Comparison of ENCODE assay signal across 17 cellular contexts in genomic region chr5:87924451-87924850, GRCh38.
DNase-seq lines count a peak whose midpoint lies in the region; ATAC-seq and TF ChIP-seq lines count a peak whose summit lies in the region.
"Had no signal": no experiment of that assay in that cellular context is flagged by ENCODE, and none has a peak within 500 bp of the region (broad histone marks: within the 10 kb centered on the region; RNA-seq: fewer than 3 reads in every experiment).

No MANE protein-coding gene starts in this region.

- intact Hi-C loops in Caco-2 (cut with micrococcal nuclease; ENCODE audit: unreplicated experiment) (no loop called here), PC-9 (cut with micrococcal nuclease; ENCODE audit: unreplicated experiment) (no loop called here), left lung (cut with DNase I) (no loop called here)
- intact Hi-C loops in activated T-helper 1 cell treated with anti-CD3 and anti-CD28 coated beads, Interleukin-12 subunit alpha, Interleukin-12 subunit beta, Interleukin-2, Interleukin-4 antibody, amounts not matched to agents 30 ng/mL and 10 ng/mL and 1 ng/mL, durations not matched to agents 14 hours and 24 hours and 36 hours (cut with micrococcal nuclease), result no loop called here

- H3K36me3 ChIP-seq in Caco-2 (ENCODE audit: control insufficient read depth, insufficient read depth, low read length) (no peaks in the 10 kb centered on the region), PC-9 (ENCODE audit: low read depth) (no peaks in the 10 kb centered on the region), left lung (no peaks in the 10 kb centered on the region)

- no peak overlapping the region for H3K4ac ChIP-seq in H9 (ENCODE audit: low read depth, low read length)

- no peak overlapping the region for H3K23ac ChIP-seq in H9 (ENCODE audit: insufficient read length, low read depth, low read length)

- H2BK5ac ChIP-seq in H9 (ENCODE audit: insufficient read length, low read length), result no peak overlapping the region

- no peaks in the 10 kb centered on the region for H3K9me2 ChIP-seq in PC-9 (ENCODE audit: insufficient read depth)

- no peak overlapping the region for H3K56ac ChIP-seq in H9 (ENCODE audit: insufficient read length, low read depth, low read length)

- H4K91ac ChIP-seq in H9 (ENCODE audit: insufficient read length, low read depth, low read length), result no peak overlapping the region

- H3K9ac ChIP-seq in H9 (ENCODE audit: extremely low read depth, insufficient read length, low read length), result no peak overlapping the region
- H3K9ac ChIP-seq: KMS-11 had no signal

- H3K27me3 Mint-ChIP-seq in Caco-2 (ENCODE audit: insufficient read depth, unreplicated experiment), result peaks cover 7% of the 10 kb centered on the region
- H3K27me3 Mint-ChIP-seq in H9 (ENCODE audit: low read depth), result no peaks in the 10 kb centered on the region
- H3K27me3 Mint-ChIP-seq in activated T-helper 1 cell treated with anti-CD3 and anti-CD28 coated beads, Interleukin-12 subunit alpha, Interleukin-12 subunit beta, Interleukin-2, Interleukin-4 antibody, amounts not matched to agents 30 ng/mL and 10 ng/mL and 1 ng/mL, durations not matched to agents 14 hours and 24 hours and 36 hours (ENCODE audit: insufficient read depth), result no peaks in the 10 kb centered on the region

- H3K27me3 ChIP-seq in Caco-2 (replicated peaks; ENCODE audit: control insufficient read depth, insufficient read depth, low read length) (no peaks in the 10 kb centered on the region), H9 (ENCODE audit: insufficient read depth, low read length) (no peaks in the 10 kb centered on the region), PC-9 (ENCODE audit: insufficient read depth, low read depth) (no peaks in the 10 kb centered on the region), left lung (no peaks in the 10 kb centered on the region)

- no peaks in the 10 kb centered on the region for H3K79me1 ChIP-seq in H9 (ENCODE audit: insufficient read depth, low read depth, low read length, poor library complexity, severe bottlenecking)

- H3K9me3 Mint-ChIP-seq in Caco-2 (ENCODE audit: unreplicated experiment), result no peaks in the 10 kb centered on the region
- H3K9me3 Mint-ChIP-seq in H9, result peaks cover 5% of the 10 kb centered on the region in 2 experiments; a peak in 2 of 5 replicates
- H3K9me3 Mint-ChIP-seq in activated T-helper 1 cell treated with anti-CD3 and anti-CD28 coated beads, Interleukin-12 subunit alpha, Interleukin-12 subunit beta, Interleukin-2, Interleukin-4 antibody, amounts not matched to agents 30 ng/mL and 10 ng/mL and 1 ng/mL, durations not matched to agents 14 hours and 24 hours and 36 hours, result no peaks in the 10 kb centered on the region

- ATAC-seq in left lung, result peak; percentile 61
- ATAC-seq: A549 had no signal

- H2AFZ ChIP-seq in H9 (ENCODE audit: low read length) (no peak overlapping the region), PC-9 (peak overlapping the region; percentile 75)

- H4K5ac ChIP-seq in H9 (ENCODE audit: insufficient read length, low read depth, low read length), result no peak overlapping the region

- H3K27ac ChIP-seq in H9 (ENCODE audit: insufficient read length, low read depth, low read length) (no peak overlapping the region), PC-9 (no peak overlapping the region), left lung (no peak overlapping the region)
- H3K27ac ChIP-seq: A549, C4-2B, KMS-11 had no signal

- H3K18ac ChIP-seq in H9 (ENCODE audit: insufficient read length, low read depth, low read length), result no peak overlapping the region

- peak; percentile 22 to 41 for DNase-seq in Caco-2
- DNase-seq in H9, result peak; percentile 28
- peak; percentile 60 to 64 for DNase-seq in PC-9
- DNase-seq in left lung, result peak in 1 of 2 donors; percentile 34
- DNase-seq in COLO829 (ENCODE audit: low spot score), result no peak
- DNase-seq in activated T-helper 1 cell treated with anti-CD3 and anti-CD28 coated beads, Interleukin-12 subunit alpha, Interleukin-12 subunit beta, Interleukin-2, Interleukin-4 antibody, amounts not matched to agents 30 ng/mL and 10 ng/mL and 1 ng/mL, durations not matched to agents 14 hours and 24 hours and 36 hours (ENCODE audit: low spot score), result no peak
- no peak for DNase-seq in DMS153 (lab: John Stamatoyannopoulos, UW)
- DNase-seq: COR-L47, DMS79 treated with DMSO at 0.1 percent for 48 hours, HCEC 1CT, NCI-H1092, NCI-H146, NCI-H2081 treated with DMSO at 0.1 percent for 48 hours, NCI-H524 treated with DMSO at 0.1 percent for 48 hours had no signal

- no peak overlapping the region for H2AK5ac ChIP-seq in H9 (ENCODE audit: insufficient read length, low read length)

- CTCF ChIA-PET in Caco-2 (lab: Charles Lee), result no interaction called here
- CTCF ChIA-PET in PC-9 (lab: Charles Lee), result no interaction called here

- no peak overlapping the region for H2BK12ac ChIP-seq in H9 (ENCODE audit: insufficient read length, low read depth, low read length)

- H3F3A ChIP-seq in PC-9 (ENCODE audit: insufficient read depth, low read depth), result no peaks in the 10 kb centered on the region

- H3K36me3 Mint-ChIP-seq in Caco-2 (ENCODE audit: insufficient read depth, unreplicated experiment) (no peaks in the 10 kb centered on the region), H9 (ENCODE audit: insufficient read depth in 1 of 3, low read depth in 3 of 3) (peaks cover 0 to 9% (median 0%) of the 10 kb centered on the region in 3 experiments; a peak in 2 of 7 replicates)
- no peaks in the 10 kb centered on the region for H3K36me3 Mint-ChIP-seq in activated T-helper 1 cell treated with anti-CD3 and anti-CD28 coated beads, Interleukin-12 subunit alpha, Interleukin-12 subunit beta, Interleukin-2, Interleukin-4 antibody, amounts not matched to agents 30 ng/mL and 10 ng/mL and 1 ng/mL, durations not matched to agents 14 hours and 24 hours and 36 hours (ENCODE audit: low read depth)

- peak in 1 of 2 experiments; percentile 2 for TF ChIP-seq CTCF in Caco-2 (IDR thresholded peaks at IDR 0.05; ENCODE audit: insufficient read depth in 1 of 2, low read depth in 1 of 2, low read length in 1 of 2, severe bottlenecking in 1 of 2, unreplicated experiment in 1 of 2)
- peak; percentile 19; the same call in 1 of the 3 replicates for TF ChIP-seq CTCF in H9 (conservative IDR thresholded peaks at IDR 0.05)
- no peak for TF ChIP-seq CTCF in PC-9 (conservative IDR thresholded peaks at IDR 0.05)
- TF ChIP-seq CTCF in left lung (IDR thresholded peaks at IDR 0.05), result no peak

- H3K14ac ChIP-seq in H9 (ENCODE audit: insufficient read depth, low read length), result no peak overlapping the region

- no peak overlapping the region for H3K27ac Mint-ChIP-seq in Caco-2 (ENCODE audit: unreplicated experiment)
- no peak overlapping the region for H3K27ac Mint-ChIP-seq in H9
- H3K27ac Mint-ChIP-seq in activated T-helper 1 cell treated with anti-CD3 and anti-CD28 coated beads, Interleukin-12 subunit alpha, Interleukin-12 subunit beta, Interleukin-2, Interleukin-4 antibody, amounts not matched to agents 30 ng/mL and 10 ng/mL and 1 ng/mL, durations not matched to agents 14 hours and 24 hours and 36 hours, result no peak overlapping the region

- POLR2A ChIA-PET in Caco-2 (lab: Charles Lee), result no interaction called here
- POLR2A ChIA-PET in PC-9 (lab: Charles Lee; ENCODE audit: unreplicated experiment), result no interaction called here

- no peaks in the 10 kb centered on the region for H3K23me2 ChIP-seq in H9 (ENCODE audit: insufficient read length, low read depth, low read length, poor library complexity, severe bottlenecking)

- no peak overlapping the region for H2BK20ac ChIP-seq in H9 (ENCODE audit: low read depth, low read length, poor library complexity, severe bottlenecking)

- H2BK120ac ChIP-seq in H9 (ENCODE audit: low read depth, low read length, poor library complexity, severe bottlenecking), result no peak overlapping the region

- H4K8ac ChIP-seq in H9 (replicated peaks; ENCODE audit: insufficient read length, low read depth, low read length), result no peak overlapping the region

- WGBS in H9 (ENCODE audit: extremely low coverage, insufficient read length, low lambda C conversion rate), result no CpG with 5 or more reads among the region's 8 CpGs

- H3K4me3 ChIP-seq in Caco-2 (ENCODE audit: low read depth, low read length) (no peak overlapping the region), PC-9 (0 out of 2 replicates have a peak overlapping the region, but pooled peaks have one; percentile 15), left lung (no peak overlapping the region)
- H3K4me3 ChIP-seq: A549 had no signal

- H3K4me1 ChIP-seq in Caco-2 (0 out of 2 replicates have a peak, but pooled peaks cover 4% of the 10 kb centered on the region), H9 (ENCODE audit: insufficient read depth, low read length) (no peaks in the 10 kb centered on the region), PC-9 (replicated peaks; ENCODE audit: insufficient read depth) (peaks cover 21% of the 10 kb centered on the region), left lung (no peaks in the 10 kb centered on the region)
- H3K4me1 ChIP-seq: A549 had no signal

- H3K4me1 Mint-ChIP-seq in Caco-2 (ENCODE audit: low read depth, unreplicated experiment) (no peaks in the 10 kb centered on the region), H9 (peaks cover 3% of the 10 kb centered on the region in 2 experiments; a peak in 2 of 4 replicates)
- H3K4me1 Mint-ChIP-seq in activated T-helper 1 cell treated with anti-CD3 and anti-CD28 coated beads, Interleukin-12 subunit alpha, Interleukin-12 subunit beta, Interleukin-2, Interleukin-4 antibody, amounts not matched to agents 30 ng/mL and 10 ng/mL and 1 ng/mL, durations not matched to agents 14 hours and 24 hours and 36 hours (ENCODE audit: low read depth), result no peaks in the 10 kb centered on the region

- no peak overlapping the region for H3K4me2 ChIP-seq in H9 (ENCODE audit: insufficient read depth, insufficient read length, low read length)
- peak overlapping the region; percentile 65 for H3K4me2 ChIP-seq in PC-9
- H3K4me2 ChIP-seq: A549, KMS-11 had no signal

- H2BK15ac ChIP-seq in H9 (ENCODE audit: low read depth, low read length), result no peak overlapping the region

- H4K20me1 ChIP-seq in H9 (ENCODE audit: control insufficient read depth, insufficient read depth, insufficient read length) (no peaks in the 10 kb centered on the region), PC-9 (ENCODE audit: insufficient read depth) (no peaks in the 10 kb centered on the region)

- BruUV-seq in Caco-2 (replicated peaks; lab: Mats Ljungman, UMichigan), result no TSS peak
- no TSS peak for BruUV-seq in PC-9 (replicated peaks; lab: Mats Ljungman, UMichigan)

- no peaks in the 10 kb centered on the region for H3K79me2 ChIP-seq in H9 (ENCODE audit: insufficient read depth, low read length)
- no peaks in the 10 kb centered on the region for H3K79me2 ChIP-seq in PC-9 (ENCODE audit: low read depth)

- H3K9me3 ChIP-seq in Caco-2, result no peaks in the 10 kb centered on the region
- H3K9me3 ChIP-seq in H9 (ENCODE audit: control insufficient read depth, low read depth, low read length), result no peaks in the 10 kb centered on the region
- no peaks in the 10 kb centered on the region for H3K9me3 ChIP-seq in PC-9 (ENCODE audit: insufficient read depth, low read depth)
- peaks cover 0 to 18% of the 10 kb centered on the region in 2 donors for H3K9me3 ChIP-seq in left lung
- H3K9me3 ChIP-seq: A549 had no signal

- H3T11ph ChIP-seq in H9 (ENCODE audit: low read length), result no peak overlapping the region

- H3K4me3 Mint-ChIP-seq in Caco-2 (ENCODE audit: unreplicated experiment) (no peak overlapping the region), H9 (no peak overlapping the region)
- no peak overlapping the region for H3K4me3 Mint-ChIP-seq in activated T-helper 1 cell treated with anti-CD3 and anti-CD28 coated beads, Interleukin-12 subunit alpha, Interleukin-12 subunit beta, Interleukin-2, Interleukin-4 antibody, amounts not matched to agents 30 ng/mL and 10 ng/mL and 1 ng/mL, durations not matched to agents 14 hours and 24 hours and 36 hours

Comparison
In these comparisons a context has a peak if more than half of its experiments do, and no peak if none do; other contexts are left out.
1. DNase-seq: peak in Caco-2 (2 of 2), H9 (single experiment) and PC-9 (2 of 2); none in COLO829 (single experiment), activated T-helper 1 cell treated with anti-CD3 and anti-CD28 coated beads, Interleukin-12 subunit alpha, Interleukin-12 subunit beta, Interleukin-2, Interleukin-4 antibody, amounts not matched to agents 30 ng/mL and 10 ng/mL and 1 ng/mL, durations not matched to agents 14 hours and 24 hours and 36 hours (single experiment) and DMS153 (single experiment).